Comparison of ENCODE assay signal across 1 cellular context in genomic region chr6:21479140-21479539, GRCh38.
TF ChIP-seq lines count a peak whose summit lies in the region.

No MANE protein-coding gene starts in this region.

TF ChIP-seq in HEK293, 187 proteins besides CTCF, POLR2A, EP300 and RAD21 (continued from another document):
- TF ChIP-seq, protein P1, sequence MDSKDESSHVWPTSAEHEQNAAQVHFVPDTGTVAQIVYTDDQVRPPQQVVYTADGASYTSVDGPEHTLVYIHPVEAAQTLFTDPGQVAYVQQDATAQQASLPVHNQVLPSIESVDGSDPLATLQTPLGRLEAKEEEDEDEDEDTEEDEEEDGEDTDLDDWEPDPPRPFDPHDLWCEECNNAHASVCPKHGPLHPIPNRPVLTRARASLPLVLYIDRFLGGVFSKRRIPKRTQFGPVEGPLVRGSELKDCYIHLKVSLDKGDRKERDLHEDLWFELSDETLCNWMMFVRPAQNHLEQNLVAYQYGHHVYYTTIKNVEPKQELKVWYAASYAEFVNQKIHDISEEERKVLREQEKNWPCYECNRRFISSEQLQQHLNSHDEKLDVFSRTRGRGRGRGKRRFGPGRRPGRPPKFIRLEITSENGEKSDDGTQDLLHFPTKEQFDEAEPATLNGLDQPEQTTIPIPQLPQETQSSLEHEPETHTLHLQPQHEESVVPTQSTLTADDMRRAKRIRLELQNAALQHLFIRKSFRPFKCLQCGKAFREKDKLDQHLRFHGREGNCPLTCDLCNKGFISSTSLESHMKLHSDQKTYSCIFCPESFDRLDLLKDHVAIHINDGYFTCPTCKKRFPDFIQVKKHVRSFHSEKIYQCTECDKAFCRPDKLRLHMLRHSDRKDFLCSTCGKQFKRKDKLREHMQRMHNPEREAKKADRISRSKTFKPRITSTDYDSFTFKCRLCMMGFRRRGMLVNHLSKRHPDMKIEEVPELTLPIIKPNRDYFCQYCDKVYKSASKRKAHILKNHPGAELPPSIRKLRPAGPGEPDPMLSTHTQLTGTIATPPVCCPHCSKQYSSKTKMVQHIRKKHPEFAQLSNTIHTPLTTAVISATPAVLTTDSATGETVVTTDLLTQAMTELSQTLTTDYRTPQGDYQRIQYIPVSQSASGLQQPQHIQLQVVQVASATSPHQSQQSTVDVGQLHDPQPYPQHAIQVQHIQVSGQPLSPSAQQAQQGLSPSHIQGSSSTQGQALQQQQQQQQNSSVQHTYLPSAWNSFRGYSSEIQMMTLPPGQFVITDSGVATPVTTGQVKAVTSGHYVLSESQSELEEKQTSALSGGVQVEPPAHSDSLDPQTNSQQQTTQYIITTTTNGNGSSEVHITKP (tag by site-specific recombination; IDR thresholded peaks at IDR 0.05) = 0 out of 2 replicates have a peak, but pooled peaks have one; percentile 18
- no peak for TF ChIP-seq ZNF23 (tag by site-specific recombination; IDR thresholded peaks at IDR 0.05; ENCODE audit: borderline replicate concordance)
- peak; percentile 49; the same call in 1 of the 2 replicates for TF ChIP-seq ZNF692 (tag by site-specific recombination; IDR thresholded peaks at IDR 0.05)
- TF ChIP-seq ZBTB17 (tag by site-specific recombination; IDR thresholded peaks at IDR 0.05) = peak; percentile 68
- no peak for TF ChIP-seq ZFP3 (tag by site-specific recombination; IDR thresholded peaks at IDR 0.05; ENCODE audit: low read depth)
- TF ChIP-seq ZNF677 (tag by site-specific recombination; IDR thresholded peaks at IDR 0.05) = no peak
- peak; percentile 76 for TF ChIP-seq TRIM28 (IDR thresholded peaks at IDR 0.05; ENCODE audit: borderline replicate concordance, low read length)
- TF ChIP-seq TCF7L2 (IDR thresholded peaks at IDR 0.05; ENCODE audit: borderline replicate concordance, low read depth, low read length) = no peak
- TF ChIP-seq, protein P2, sequence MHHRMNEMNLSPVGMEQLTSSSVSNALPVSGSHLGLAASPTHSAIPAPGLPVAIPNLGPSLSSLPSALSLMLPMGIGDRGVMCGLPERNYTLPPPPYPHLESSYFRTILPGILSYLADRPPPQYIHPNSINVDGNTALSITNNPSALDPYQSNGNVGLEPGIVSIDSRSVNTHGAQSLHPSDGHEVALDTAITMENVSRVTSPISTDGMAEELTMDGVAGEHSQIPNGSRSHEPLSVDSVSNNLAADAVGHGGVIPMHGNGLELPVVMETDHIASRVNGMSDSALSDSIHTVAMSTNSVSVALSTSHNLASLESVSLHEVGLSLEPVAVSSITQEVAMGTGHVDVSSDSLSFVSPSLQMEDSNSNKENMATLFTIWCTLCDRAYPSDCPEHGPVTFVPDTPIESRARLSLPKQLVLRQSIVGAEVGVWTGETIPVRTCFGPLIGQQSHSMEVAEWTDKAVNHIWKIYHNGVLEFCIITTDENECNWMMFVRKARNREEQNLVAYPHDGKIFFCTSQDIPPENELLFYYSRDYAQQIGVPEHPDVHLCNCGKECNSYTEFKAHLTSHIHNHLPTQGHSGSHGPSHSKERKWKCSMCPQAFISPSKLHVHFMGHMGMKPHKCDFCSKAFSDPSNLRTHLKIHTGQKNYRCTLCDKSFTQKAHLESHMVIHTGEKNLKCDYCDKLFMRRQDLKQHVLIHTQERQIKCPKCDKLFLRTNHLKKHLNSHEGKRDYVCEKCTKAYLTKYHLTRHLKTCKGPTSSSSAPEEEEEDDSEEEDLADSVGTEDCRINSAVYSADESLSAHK (tag by site-specific recombination; IDR thresholded peaks at IDR 0.05) = peak; percentile 81
